9 cellular contexts compared by ENCODE assay signal in genomic region chr13:62209539-62209938, GRCh38.
A peak's percentile ranks its signal among the peaks of the same experiment; 100 is the strongest.
DNase-seq lines count a peak whose midpoint lies in the region; ATAC-seq lines count a peak whose summit lies in the region.
"Had no signal": no experiment of that assay in that cellular context is flagged by ENCODE, and none has a peak within 500 bp of the region (broad histone marks: within the 10 kb centered on the region; RNA-seq: fewer than 3 reads in every experiment).

No MANE protein-coding gene starts in this region.

- peaks cover 10% of the 10 kb centered on the region for H3K9me3 Mint-ChIP-seq in stimulated activated memory B cell treated with anti-CD40 and anti-IgM and Interleukin-4, amounts not matched to agents 10 μg/mL and 1 μg/mL and 100 μg/mL, for 72 hours
- peaks cover 32% of the 10 kb centered on the region for H3K9me3 Mint-ChIP-seq in activated CD8-positive, alpha-beta T cell treated with anti-CD3 and anti-CD28 coated beads, Interleukin-2, amount 10 ng/mL, durations not matched to agents 7 days and 5 days (ENCODE audit: insufficient read depth)

- WGBS in aorta, 2 donors: 84 to 86% methylated on average over 10 of the region's 10 CpGs

- H3K36me3 Mint-ChIP-seq in stimulated activated memory B cell treated with anti-CD40 and anti-IgM and Interleukin-4, amounts not matched to agents 10 μg/mL and 1 μg/mL and 100 μg/mL, for 72 hours: no peaks in the 10 kb centered on the region
- H3K36me3 Mint-ChIP-seq in activated CD8-positive, alpha-beta T cell treated with anti-CD3 and anti-CD28 coated beads, Interleukin-2, amount 10 ng/mL, durations not matched to agents 7 days and 5 days (ENCODE audit: low read depth): no peaks in the 10 kb centered on the region

- no peak overlapping the region for H3K27ac Mint-ChIP-seq in stimulated activated memory B cell treated with anti-CD40 and anti-IgM and Interleukin-4, amounts not matched to agents 10 μg/mL and 1 μg/mL and 100 μg/mL, for 72 hours
- no peak overlapping the region for H3K27ac Mint-ChIP-seq in activated CD8-positive, alpha-beta T cell treated with anti-CD3 and anti-CD28 coated beads, Interleukin-2, amount 10 ng/mL, durations not matched to agents 7 days and 5 days

- H3K4me1 Mint-ChIP-seq in stimulated activated memory B cell treated with anti-CD40 and anti-IgM and Interleukin-4, amounts not matched to agents 10 μg/mL and 1 μg/mL and 100 μg/mL, for 72 hours: peaks cover 6% of the 10 kb centered on the region
- H3K4me1 Mint-ChIP-seq in activated CD8-positive, alpha-beta T cell treated with anti-CD3 and anti-CD28 coated beads, Interleukin-2, amount 10 ng/mL, durations not matched to agents 7 days and 5 days (ENCODE audit: low read depth): no peaks in the 10 kb centered on the region

- DNase-seq in SHP77 treated with DMSO at 0.1 percent for 48 hours (lab: John Stamatoyannopoulos, UW) (peak; percentile 46), SHP77 (lab: John Stamatoyannopoulos, UW) (no peak), NCI-H1092 treated with DMSO at 0.1 percent for 48 hours (lab: John Stamatoyannopoulos, UW) (peak; percentile 88), aorta (no peak), NCI-H1694 treated with DMSO at 0.1 percent for 48 hours (lab: John Stamatoyannopoulos, UW) (no peak)
- DNase-seq in activated CD8-positive, alpha-beta T cell treated with anti-CD3 and anti-CD28 coated beads, Interleukin-2, amount 10 ng/mL, durations not matched to agents 7 days and 5 days: no peak
- DNase-seq: activated CD4-positive, alpha-beta T cell treated with anti-CD3 and anti-CD28 coated beads for 4 hours had no signal

- no peaks in the 10 kb centered on the region for H3K27me3 Mint-ChIP-seq in stimulated activated memory B cell treated with anti-CD40 and anti-IgM and Interleukin-4, amounts not matched to agents 10 μg/mL and 1 μg/mL and 100 μg/mL, for 72 hours
- H3K27me3 Mint-ChIP-seq in activated CD8-positive, alpha-beta T cell treated with anti-CD3 and anti-CD28 coated beads, Interleukin-2, amount 10 ng/mL, durations not matched to agents 7 days and 5 days (ENCODE audit: low read depth): no peaks in the 10 kb centered on the region

- CTCF ChIA-PET in activated CD8-positive, alpha-beta T cell treated with anti-CD3 and anti-CD28 coated beads, Interleukin-2, amount 10 ng/mL, durations not matched to agents 7 days and 5 days (lab: Charles Lee): no interaction called here

- no peaks in the 10 kb centered on the region for H3K9me3 ChIP-seq in aorta (ENCODE audit: control insufficient read depth, low read length)

- peak overlapping the region; percentile 40 for H3K4me3 Mint-ChIP-seq in stimulated activated memory B cell treated with anti-CD40 and anti-IgM and Interleukin-4, amounts not matched to agents 10 μg/mL and 1 μg/mL and 100 μg/mL, for 72 hours
- H3K4me3 Mint-ChIP-seq in activated CD8-positive, alpha-beta T cell treated with anti-CD3 and anti-CD28 coated beads, Interleukin-2, amount 10 ng/mL, durations not matched to agents 7 days and 5 days: no peak overlapping the region

- H3K27me3 ChIP-seq in aorta (ENCODE audit: control insufficient read depth in 1 of 2, insufficient read depth in 2 of 2, low read length in 1 of 2): no peaks in the 10 kb centered on the region

- no peak overlapping the region for H3K27ac ChIP-seq in aorta (ENCODE audit: low read depth in 1 of 2, low read length in 2 of 2)

- intact Hi-C loops in aorta (cut with DNase I): no loop called here

- no peak overlapping the region for H3K4me3 ChIP-seq in aorta (ENCODE audit: low read length in 2 of 2)

- no peaks in the 10 kb centered on the region for H3K36me3 ChIP-seq in aorta (ENCODE audit: control insufficient read depth in 1 of 2, insufficient read depth in 2 of 2, low read length in 1 of 2)

- POLR2A ChIA-PET in activated CD8-positive, alpha-beta T cell treated with anti-CD3 and anti-CD28 coated beads, Interleukin-2, amount 10 ng/mL, durations not matched to agents 7 days and 5 days (lab: Charles Lee): no interaction called here

- no peaks in the 10 kb centered on the region for H3K4me1 ChIP-seq in aorta (ENCODE audit: control insufficient read depth in 1 of 2, insufficient read depth in 2 of 2, low read length in 2 of 2)

- ATAC-seq in HG02943 (IDR thresholded peaks at IDR 0.05; ENCODE audit: low read depth, unreplicated experiment) (peak; percentile 89), aorta (ENCODE audit: low FRiP score) (no peak)
- ATAC-seq in stimulated activated memory B cell treated with anti-CD40 and anti-IgM and Interleukin-4, amounts not matched to agents 10 μg/mL and 1 μg/mL and 100 μg/mL, for 72 hours: peak; percentile 36
- no peak for ATAC-seq in activated CD8-positive, alpha-beta T cell treated with anti-CD3 and anti-CD28 coated beads, Interleukin-2, amount 10 ng/mL, durations not matched to agents 7 days and 5 days

Comparison
In these comparisons a context has a peak if more than half of its experiments do, and no peak if none do; other contexts are left out.
1. DNase-seq: peak in SHP77 treated with DMSO at 0.1 percent for 48 hours (single experiment) and NCI-H1092 treated with DMSO at 0.1 percent for 48 hours (single experiment); none in SHP77 (0 of 2), aorta (0 of 2), activated CD8-positive, alpha-beta T cell treated with anti-CD3 and anti-CD28 coated beads, Interleukin-2, amount 10 ng/mL, durations not matched to agents 7 days and 5 days (single experiment) and NCI-H1694 treated with DMSO at 0.1 percent for 48 hours (single experiment).
2. ATAC-seq: peak in HG02943 (single experiment) and stimulated activated memory B cell treated with anti-CD40 and anti-IgM and Interleukin-4, amounts not matched to agents 10 μg/mL and 1 μg/mL and 100 μg/mL, for 72 hours (single experiment); none in aorta (single experiment) and activated CD8-positive, alpha-beta T cell treated with anti-CD3 and anti-CD28 coated beads, Interleukin-2, amount 10 ng/mL, durations not matched to agents 7 days and 5 days (single experiment).